8 cellular contexts compared by ENCODE assay signal in genomic region chr17:45320931-45321461, GRCh38. TPM values are rescaled to one million over a fixed set of nuclear protein-coding genes. Genes with fewer than 3 reads are reported as not detected.
A peak's percentile ranks its signal among the peaks of the same experiment; 100 is the strongest.
DNase-seq lines count a peak whose midpoint lies in the region; ATAC-seq, FAIRE-seq and TF ChIP-seq lines count a peak whose summit lies in the region.

No MANE protein-coding gene starts in this region.

- TF ChIP-seq RAD21 in A549 (conservative IDR thresholded peaks at IDR 0.05 in 1 of 2, IDR thresholded peaks at IDR 0.05 in 1 of 2) = peak; percentile 31 to 40

- 4% methylated on average over 1 of the region's 1 CpG for WGBS in A549 (ENCODE audit: missing lambda C conversion rate)

- no peak overlapping the region for H3K4me3 ChIP-seq in A549
- H3K4me3 ChIP-seq in HEK293 (ENCODE audit: low read depth, low read length) = no peak overlapping the region
- H3K4me3 ChIP-seq in adipocyte (ENCODE audit: low read length) = no peak overlapping the region

- peak overlapping the region; percentile 90 for H3K4me2 ChIP-seq in A549

- CTCF ChIA-PET in A549 (lab: Yijun Ruan, JAX) (interaction anchor here (0.9 to 39.8 kb wide), 15 partner anchors 9 to 123 kb away, joined by 3 to 640 read pairs (median 6); partner anchors contain the start of gene FMNL1), HEK293 (lab: Yijun Ruan, JAX) (interaction anchor here (0.5 to 7.2 kb wide), 6 partner anchors 9 to 769 kb away, joined by 3 to 78 read pairs (median 5); no protein-coding TSS in a partner anchor)

- H3K27me3 ChIP-seq in adipocyte (replicated peaks; ENCODE audit: control insufficient read depth, insufficient read depth, low read length) = no peaks in the 10 kb centered on the region

- no peaks in the 10 kb centered on the region for H3K9me3 ChIP-seq in A549
- H3K9me3 ChIP-seq in HEK293 (ENCODE audit: control insufficient read depth, insufficient read depth, low read depth, low read length) = no peaks in the 10 kb centered on the region
- no peaks in the 10 kb centered on the region for H3K9me3 ChIP-seq in adipocyte (ENCODE audit: control insufficient read depth, low read length)

- TF ChIP-seq CTCF in A549 (IDR thresholded peaks at IDR 0.05) (no peak), HEK293 (tag by site-specific recombination; IDR thresholded peaks at IDR 0.05) (no peak)

- POLR2A ChIA-PET in A549 (lab: Yijun Ruan, JAX) = interaction anchor here (1.3 to 3.4 kb wide), 2 partner anchors 9 to 49 kb away, joined by 6 to 42 read pairs; no protein-coding TSS in a partner anchor
- POLR2A ChIA-PET in HEK293 (lab: Yijun Ruan, JAX) = interaction anchor here (0.9 to 1.9 kb wide), 6 partner anchors 13 to 173 kb away, joined by 4 to 7 read pairs (median 5); partner anchors contain the start of gene HEXIM1

- TF ChIP-seq POLR2A in A549 (IDR thresholded peaks at IDR 0.05; ENCODE audit: low read length) = no peak

- FAIRE-seq in A549 (lab: Jason Lieb, UNC) = peak; percentile 98

- ATAC-seq in A549 = peak; percentile 15 to 43
- no peak for ATAC-seq in GM21825 (IDR thresholded peaks at IDR 0.05; ENCODE audit: unreplicated experiment)
- ATAC-seq in HG03135 (IDR thresholded peaks at IDR 0.05; ENCODE audit: unreplicated experiment) = no peak

- H3K9ac ChIP-seq in adipocyte (ENCODE audit: low read length) = peak overlapping the region; percentile 43

- DNase-seq in A549 (ENCODE audit: low read depth in 1 of 2, low spot score in 1 of 2) = peak; percentile 93 to 94
- peak; percentile 96 for DNase-seq in adipocyte (ENCODE audit: low read depth)
- DNase-seq in kidney tubule cell (ENCODE audit: low spot score) = peak; percentile 96
- no peak for DNase-seq in NCI-H2029 (lab: John Stamatoyannopoulos, UW)
- DNase-seq in nucleus accumbens (lab: John Stamatoyannopoulos, UW) = no peak

- H3K27ac ChIP-seq in A549 = peak overlapping the region; percentile 95
- peak overlapping the region; percentile 63 for H3K27ac ChIP-seq in HEK293 (ENCODE audit: extremely low read depth, low read depth, low read length)

- H3K36me3 ChIP-seq in HEK293 (ENCODE audit: control insufficient read depth in 2 of 2, insufficient read depth in 1 of 2, low read length in 2 of 2) (no peaks in the 10 kb centered on the region), adipocyte (ENCODE audit: control insufficient read depth, insufficient read depth, low read length, severe bottlenecking) (no peaks in the 10 kb centered on the region)

- H3K4me1 ChIP-seq in A549 (peaks cover 51% of the 10 kb centered on the region), HEK293 (ENCODE audit: control insufficient read depth, insufficient read depth, low read length) (peaks cover 34% of the 10 kb centered on the region), adipocyte (ENCODE audit: control insufficient read depth, insufficient read depth, low read length) (peaks cover 34% of the 10 kb centered on the region)

- TF ChIP-seq EP300 in A549 (IDR thresholded peaks at IDR 0.05) = peak; percentile 55 to 77; a peak in 3 of 5 replicates

TF ChIP-seq in A549, 52 proteins besides CTCF, POLR2A, EP300 and RAD21 (continues in another document):
- TF ChIP-seq SMC3 (IDR thresholded peaks at IDR 0.05) (peak; percentile 40; the same call in 1 of the 3 replicates), MAFK (IDR thresholded peaks at IDR 0.05; ENCODE audit: partially characterized antibody) (peak; percentile 100), ESRRA (IDR thresholded peaks at IDR 0.05; ENCODE audit: borderline replicate concordance, low read length) (no peak), BCL3 (IDR thresholded peaks at IDR 0.05) (0 out of 3 replicates have a peak, but pooled peaks have one; percentile 27), PBX3 (IDR thresholded peaks at IDR 0.05) (peak; percentile 73), JUNB (IDR thresholded peaks at IDR 0.05) (peak; percentile 98), RARB (CRISPR knock-in tag; IDR thresholded peaks at IDR 0.05) (no peak), CEBPB (IDR thresholded peaks at IDR 0.05) (peak in 1 of 2 experiments; percentile 78; a peak in 2 of 4 replicates), ATOH8 (CRISPR knock-in tag; IDR thresholded peaks at IDR 0.05; ENCODE audit: low read depth) (0 out of 2 replicates have a peak, but pooled peaks have one; percentile 34)

TF ChIP-seq in HEK293, 187 proteins besides CTCF, POLR2A, EP300 and RAD21 (continues in another document):
- no peak for TF ChIP-seq ZSCAN18 (tag by site-specific recombination; IDR thresholded peaks at IDR 0.05)
- TF ChIP-seq ZNF658 (tag by site-specific recombination; IDR thresholded peaks at IDR 0.05) = no peak
- no peak for TF ChIP-seq ZNF837 (tag by site-specific recombination; IDR thresholded peaks at IDR 0.05)
- peak; percentile 93 for TF ChIP-seq BCL11B (tag by site-specific recombination; IDR thresholded peaks at IDR 0.05; ENCODE audit: low read depth)
- TF ChIP-seq ZNF184 (tag by site-specific recombination; IDR thresholded peaks at IDR 0.05) = peak; percentile 61; the same call in 1 of the 2 replicates
- TF ChIP-seq ZNF133 (tag by site-specific recombination; IDR thresholded peaks at IDR 0.05) = peak; percentile 51; the same call in 1 of the 2 replicates
- no peak for TF ChIP-seq MEIS1 (CRISPR knock-in tag; IDR thresholded peaks at IDR 0.05; ENCODE audit: borderline replicate concordance)
- TF ChIP-seq ZNF514 (tag by site-specific recombination; IDR thresholded peaks at IDR 0.05) = no peak
- TF ChIP-seq ZNF600 (tag by site-specific recombination; IDR thresholded peaks at IDR 0.05) = peak; percentile 85
- TF ChIP-seq KLF16 (tag by site-specific recombination; IDR thresholded peaks at IDR 0.05) = peak; percentile 39; the same call in 1 of the 2 replicates
- TF ChIP-seq ZEB2 (tag by site-specific recombination; IDR thresholded peaks at IDR 0.05) = peak; percentile 99
- no peak for TF ChIP-seq ZNF132 (tag by site-specific recombination; IDR thresholded peaks at IDR 0.05; ENCODE audit: borderline replicate concordance)
- TF ChIP-seq ZNF324 (tag by site-specific recombination; IDR thresholded peaks at IDR 0.05) = peak; percentile 73; the same call in 1 of the 2 replicates
- TF ChIP-seq ATF2 (tag by site-specific recombination; IDR thresholded peaks at IDR 0.05; ENCODE audit: low read depth) = peak; percentile 68
- peak; percentile 44 for TF ChIP-seq ZIC2 (tag by site-specific recombination; IDR thresholded peaks at IDR 0.05)
- no peak for TF ChIP-seq ZNF654 (tag by site-specific recombination; IDR thresholded peaks at IDR 0.05; ENCODE audit: low read depth)
- TF ChIP-seq PRDM4 (tag by site-specific recombination; IDR thresholded peaks at IDR 0.05) = peak; percentile 88
- TF ChIP-seq BCL11A (tag by site-specific recombination; IDR thresholded peaks at IDR 0.05; ENCODE audit: low read depth) = peak; percentile 99
- peak; percentile 53 for TF ChIP-seq ZNF341 (tag by site-specific recombination; IDR thresholded peaks at IDR 0.05; ENCODE audit: low read depth)

RNA-seq across cellular contexts. Expression of gene MAP3K14, which starts 4.2 kb away (rescaled TPM):
- polyA plus RNA-seq in A549 (2011; rRNA removed) = 9.1 and 10.9 TPM in 2 replicates
- 39.9 and 49.0 TPM in 2 replicates for polyA plus RNA-seq in A549 (2012; cell fraction: cytosol; rRNA removed)
- 142 and 168 TPM in 2 replicates for polyA plus RNA-seq in A549 (2012; cell fraction: nucleus; rRNA removed)
- polyA plus RNA-seq in A549 (2017; fragmentation: RNase III; extraction: RNeasy Plus Mini Kit Qiagen cat#74134 plus additional on column Dnase treatment) = 30.7 to 53.6 TPM (median 34.5 TPM) in 3 replicates
- 12.0 and 13.0 TPM in 2 replicates for polyA minus RNA-seq in A549 (2011; rRNA and poly(A)+ RNA removed)

RNA-seq across cellular contexts. Expression of gene SPATA32, which starts 59.1 kb away (rescaled TPM):
- polyA plus RNA-seq in A549 (2011; rRNA removed) (0.05 and 0.08 TPM in 2 replicates), A549 (2017; fragmentation: RNase III; extraction: RNeasy Plus Mini Kit Qiagen cat#74134 plus additional on column Dnase treatment) (0.09 to 0.25 TPM (median 0.21 TPM) in 3 replicates)
- polyA plus RNA-seq in A549 (2012; cell fraction: cytosol; rRNA removed) = 0.09 and 0.16 TPM in 2 replicates
- 0.40 and 0.54 TPM in 2 replicates for polyA plus RNA-seq in A549 (2012; cell fraction: nucleus; rRNA removed)
- not detected in 2 replicates for polyA minus RNA-seq in A549 (2011; rRNA and poly(A)+ RNA removed)

Comparison
In these comparisons a context has a peak if more than half of its experiments do, and no peak if none do; other contexts are left out.
1. ATAC-seq: peak in A549 (2 of 2); none in GM21825 (single experiment) and HG03135 (single experiment).
2. DNase-seq: peak in A549 (2 of 2), adipocyte (single experiment) and kidney tubule cell (single experiment); none in NCI-H2029 (single experiment) and nucleus accumbens (0 of 56).
3. Of the 5 proteins assayed by ChIP-seq in both HEK293 and A549: peak only in HEK293: REST; only in A549: PBX3; in both: none; in neither: 3.